In the genomic region with DNA sequence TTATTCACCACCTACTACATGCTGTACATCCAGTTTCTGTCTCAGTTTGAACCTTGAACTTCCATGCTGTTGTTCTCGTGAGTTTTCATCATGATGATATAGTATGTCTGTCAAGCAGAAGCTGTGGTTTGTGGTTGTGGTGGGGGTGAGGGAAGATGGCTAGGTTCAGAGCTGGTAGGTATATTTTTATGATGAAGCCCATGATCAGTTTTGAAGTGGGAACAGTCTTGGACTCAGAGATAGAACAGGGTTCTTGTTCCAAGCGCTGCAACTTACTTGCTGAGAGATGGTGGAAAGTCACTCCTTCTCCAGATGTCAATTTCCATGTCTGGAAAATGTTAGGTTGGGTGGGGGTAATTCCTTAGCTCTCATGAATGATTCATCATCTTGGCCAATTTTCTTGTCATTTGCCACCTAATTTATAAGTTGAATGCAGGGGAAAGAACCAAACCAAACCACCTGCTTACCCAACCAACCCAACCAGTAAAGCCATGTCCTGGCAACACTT, we compare ENCODE assay signal across 9 cellular contexts. TPM values are rescaled to one million over a fixed set of nuclear protein-coding genes. Genes with fewer than 3 reads are reported as not detected.
DNase-seq lines count a peak whose midpoint lies in the region; ATAC-seq, FAIRE-seq and TF ChIP-seq lines count a peak whose summit lies in the region.
"Had no signal": no experiment of that assay in that cellular context is flagged by ENCODE, and none has a peak within 500 bp of the region (broad histone marks: within the 10 kb centered on the region; RNA-seq: fewer than 3 reads in every experiment).

No MANE protein-coding gene starts in this region.

- H3K27me3 ChIP-seq in heart left ventricle (no peaks in the 10 kb centered on the region), tibial nerve (no peaks in the 10 kb centered on the region)

- H3K4me1 Mint-ChIP-seq in memory B cell, result peaks cover 26% of the 10 kb centered on the region

- DNase-seq in GM18507 (ENCODE audit: extremely low spot score, insufficient read length, low read depth) (no peak), SIG-M5 treated with dmso at 0.1 percent for 504 hours (lab: John Stamatoyannopoulos, UW; ENCODE audit: unreplicated experiment) (peak; percentile 85), memory B cell (ENCODE audit: low spot score in 2 of 2) (no peak), sciatic nerve (ENCODE audit: low spot score) (no peak), heart left ventricle (no peak), GM19240 (ENCODE audit: insufficient read length, low spot score) (no peak), tibial nerve (ENCODE audit: low spot score in 2 of 2) (no peak)

- H3K36me3 ChIP-seq in heart left ventricle (no peaks in the 10 kb centered on the region), tibial nerve (no peaks in the 10 kb centered on the region)

- H3K9me3 ChIP-seq in heart left ventricle, result no peaks in the 10 kb centered on the region
- no peaks in the 10 kb centered on the region for H3K9me3 ChIP-seq in tibial nerve

- ATAC-seq in HG02642 (IDR thresholded peaks at IDR 0.05; ENCODE audit: poor library complexity, unreplicated experiment), result peak; percentile 41
- ATAC-seq in memory B cell (ENCODE audit: low read depth), result peak; percentile 82
- ATAC-seq in sciatic nerve, result no peak
- ATAC-seq in heart left ventricle, result no peak
- ATAC-seq: GM23338 had no signal

- TF ChIP-seq EP300 in tibial nerve (IDR thresholded peaks at IDR 0.05), result no peak

- intact Hi-C loops in sciatic nerve (cut with DNase I), result no loop called here
- intact Hi-C loops in heart left ventricle (cut with DNase I), result no loop called here

- H3K27me3 Mint-ChIP-seq in memory B cell, result no peaks in the 10 kb centered on the region

- peaks cover 0 to 28% (median 0%) of the 10 kb centered on the region in 12 donors for H3K4me1 ChIP-seq in heart left ventricle
- H3K4me1 ChIP-seq in tibial nerve, result no peaks in the 10 kb centered on the region

- H3K27ac ChIP-seq in heart left ventricle, result no peak overlapping the region
- H3K27ac ChIP-seq in tibial nerve, result no peak overlapping the region

- 78 to 93% (median 84%) methylated on average over 2 of the region's 2 CpGs for WGBS in heart left ventricle, 4 donors
- 83 to 89% methylated on average over 2 of the region's 2 CpGs for WGBS in tibial nerve, 2 donors

- FAIRE-seq in GM18507 (lab: Jason Lieb, UNC), result peak; percentile 86

- peak overlapping the region; percentile 29 for H3K27ac Mint-ChIP-seq in memory B cell
- H3K27ac Mint-ChIP-seq: GM23338 had no signal

- H3K4me3 ChIP-seq in heart left ventricle, result no peak overlapping the region
- H3K4me3 ChIP-seq in tibial nerve, result no peak overlapping the region
- H3K4me3 ChIP-seq: GM23338 had no signal

- H3K4me3 Mint-ChIP-seq in memory B cell, result no peak overlapping the region
- H3K4me3 Mint-ChIP-seq: GM23338 had no signal

- TF ChIP-seq POLR2A in heart left ventricle (IDR thresholded peaks at IDR 0.05) (no peak), tibial nerve (IDR thresholded peaks at IDR 0.05) (no peak)

- no peak for TF ChIP-seq CTCF in heart left ventricle (IDR thresholded peaks at IDR 0.05)
- TF ChIP-seq CTCF in tibial nerve (IDR thresholded peaks at IDR 0.05), result no peak

- no peaks in the 10 kb centered on the region for H3K9me3 Mint-ChIP-seq in memory B cell
- H3K9me3 Mint-ChIP-seq: GM23338 had no signal

- no peaks in the 10 kb centered on the region for H3K36me3 Mint-ChIP-seq in memory B cell

RNA-seq across cellular contexts. Expression of a gene that starts 21.6 kb away (rescaled TPM):
- total RNA-seq in sciatic nerve (1.2 TPM), heart left ventricle (1 to 10 TPM in 2 of 9 donors, under 1 TPM in 5, not detected in 2; 0.15 to 1.8 (median 0.37) TPM), tibial nerve (under 1 TPM in 2 of 4 donors, not detected in 2; 0.22 to 0.98 TPM)
- polyA plus RNA-seq in heart left ventricle, result under 1 TPM; 0.15 to 0.40 TPM

Comparison
In these comparisons a context has a peak if more than half of its experiments do, and no peak if none do; other contexts are left out.
1. ATAC-seq: peak in HG02642 (single experiment) and memory B cell (single experiment); none in sciatic nerve (single experiment) and heart left ventricle (0 of 4).